In the genomic region with DNA sequence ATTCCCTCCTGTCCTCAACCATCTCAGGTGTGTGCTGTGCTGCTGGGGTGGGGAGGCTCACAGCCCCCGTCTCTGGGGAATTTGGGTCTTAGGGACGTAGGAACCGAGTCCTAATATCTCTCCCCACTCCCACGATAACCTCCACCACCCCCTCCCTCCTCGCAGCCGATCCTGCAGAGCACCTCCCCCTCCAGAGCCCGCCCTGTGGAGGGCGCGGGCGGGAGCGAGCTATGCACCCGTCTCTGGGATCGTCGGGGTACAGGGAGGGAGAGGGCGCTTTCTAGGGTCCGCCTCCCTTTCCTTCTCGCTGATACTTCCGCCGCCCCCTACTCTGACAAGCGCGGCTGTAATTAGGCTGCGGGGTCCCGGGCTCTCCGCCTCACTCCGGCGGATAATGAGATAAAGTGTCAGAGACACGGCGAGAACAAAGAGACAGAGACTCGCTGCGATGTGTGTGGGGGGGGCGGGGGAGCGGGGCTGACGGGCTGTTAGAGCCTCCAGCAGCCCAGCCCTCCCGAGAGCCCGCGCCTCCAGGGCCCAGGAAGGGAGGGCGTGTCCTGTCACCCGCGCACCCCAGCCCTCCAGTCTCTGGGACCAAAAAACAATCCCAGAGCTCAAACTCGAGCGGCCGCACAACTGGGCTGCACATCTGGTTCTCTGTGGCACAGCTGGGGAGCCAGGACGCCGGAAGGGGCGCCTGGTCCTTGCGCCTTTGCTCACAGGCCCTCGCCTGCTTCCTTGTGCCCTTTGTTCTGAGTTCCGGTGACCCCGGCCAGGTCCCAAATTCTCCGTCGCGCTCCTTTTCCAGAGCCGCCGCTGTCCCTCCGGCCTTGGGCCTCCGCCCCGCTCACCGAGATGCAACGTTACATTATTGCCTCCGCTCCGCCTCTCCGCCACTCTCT, we compare ENCODE assay signal across 9 cellular contexts. TPM values are rescaled to one million over a fixed set of nuclear protein-coding genes. Genes with fewer than 3 reads are reported as not detected.
A peak's percentile ranks its signal among the peaks of the same experiment; 100 is the strongest.
DNase-seq lines count a peak whose midpoint lies in the region; ATAC-seq and TF ChIP-seq lines count a peak whose summit lies in the region.
"Had no signal": no experiment of that assay in that cellular context is flagged by ENCODE, and none has a peak within 500 bp of the region (broad histone marks: within the 10 kb centered on the region; RNA-seq: fewer than 3 reads in every experiment).

No MANE protein-coding gene starts in this region.

- DNase-seq in CD14-positive monocyte (ENCODE audit: low spot score): no peak
- no peak for DNase-seq in HFF-Myc (ENCODE audit: extremely low read depth, low read depth)
- peak; percentile 58 for DNase-seq in activated CD8-positive, alpha-beta T cell treated with anti-CD3 and anti-CD28 coated beads for 36 hours
- peak in 2 of 3 donors; percentile 73 to 74 for DNase-seq in right cardiac atrium
- no peak for DNase-seq in stimulated activated naive B cell treated with anti-CD40 and anti-IgM and Interleukin-4, amounts not matched to agents 10 μg/mL and 1 μg/mL and 100 μg/mL, for 72 hours
- no peak for DNase-seq in Ammon's horn (ENCODE audit: low spot score)
- DNase-seq in HK-2 (ENCODE audit: unreplicated experiment): no peak
- no peak for DNase-seq in hippocampal formation (lab: John Stamatoyannopoulos, UW)

- WGBS in right cardiac atrium: 3% methylated on average over 62 of the region's 62 CpGs

- POLR2A ChIA-PET in activated CD8-positive, alpha-beta T cell treated with anti-CD3 and anti-CD28 coated beads for 36 hours (lab: Charles Lee): interaction anchor here (0.9 to 12.9 kb wide), 4 partner anchors 11 to 148 kb away, joined by 3 to 238 read pairs (median 51); a partner anchor contains a TSS

- H3K27me3 ChIP-seq in right cardiac atrium (ENCODE audit: control insufficient read depth, insufficient read depth): no peaks in the 10 kb centered on the region

- H3K4me3 Mint-ChIP-seq in CD14-positive monocyte: peak overlapping the region; percentile 84 to 99
- peak overlapping the region; percentile 83 for H3K4me3 Mint-ChIP-seq in activated CD8-positive, alpha-beta T cell treated with anti-CD3 and anti-CD28 coated beads for 36 hours
- peak overlapping the region; percentile 77 to 85 for H3K4me3 Mint-ChIP-seq in stimulated activated naive B cell treated with anti-CD40 and anti-IgM and Interleukin-4, amounts not matched to agents 10 μg/mL and 1 μg/mL and 100 μg/mL, for 72 hours

- peaks cover 35 to 38% of the 10 kb centered on the region in 2 donors for H3K36me3 Mint-ChIP-seq in CD14-positive monocyte
- H3K36me3 Mint-ChIP-seq in activated CD8-positive, alpha-beta T cell treated with anti-CD3 and anti-CD28 coated beads for 36 hours (ENCODE audit: low read depth): peaks cover 22% of the 10 kb centered on the region
- peaks cover 18 to 38% of the 10 kb centered on the region in 2 donors for H3K36me3 Mint-ChIP-seq in stimulated activated naive B cell treated with anti-CD40 and anti-IgM and Interleukin-4, amounts not matched to agents 10 μg/mL and 1 μg/mL and 100 μg/mL, for 72 hours

- H3K9me3 Mint-ChIP-seq in CD14-positive monocyte: peaks cover 0 to 51% (median 15%) of the 10 kb centered on the region in 7 donors
- H3K9me3 Mint-ChIP-seq in activated CD8-positive, alpha-beta T cell treated with anti-CD3 and anti-CD28 coated beads for 36 hours: no peaks in the 10 kb centered on the region
- H3K9me3 Mint-ChIP-seq in stimulated activated naive B cell treated with anti-CD40 and anti-IgM and Interleukin-4, amounts not matched to agents 10 μg/mL and 1 μg/mL and 100 μg/mL, for 72 hours: no peaks in the 10 kb centered on the region

- peaks cover 74% of the 10 kb centered on the region for H3K4me1 Mint-ChIP-seq in CD14-positive monocyte
- H3K4me1 Mint-ChIP-seq in activated CD8-positive, alpha-beta T cell treated with anti-CD3 and anti-CD28 coated beads for 36 hours (ENCODE audit: low read depth): peaks cover 61% of the 10 kb centered on the region
- H3K4me1 Mint-ChIP-seq in stimulated activated naive B cell treated with anti-CD40 and anti-IgM and Interleukin-4, amounts not matched to agents 10 μg/mL and 1 μg/mL and 100 μg/mL, for 72 hours: peaks cover 69 to 99% of the 10 kb centered on the region in 2 donors

- peaks cover 77 to 87% (median 78%) of the 10 kb centered on the region in 3 donors for H3K27me3 Mint-ChIP-seq in CD14-positive monocyte (ENCODE audit: low read depth in 3 of 3)
- peaks cover 38% of the 10 kb centered on the region for H3K27me3 Mint-ChIP-seq in activated CD8-positive, alpha-beta T cell treated with anti-CD3 and anti-CD28 coated beads for 36 hours
- peaks cover 43 to 47% of the 10 kb centered on the region in 2 donors for H3K27me3 Mint-ChIP-seq in stimulated activated naive B cell treated with anti-CD40 and anti-IgM and Interleukin-4, amounts not matched to agents 10 μg/mL and 1 μg/mL and 100 μg/mL, for 72 hours

- intact Hi-C loops in CD14-positive monocyte (cut with micrococcal nuclease) (loop anchor here in 1 of 2 donors (2.0 kb wide), 1 partner anchor 13 kb away; no protein-coding TSS in a partner anchor), right cardiac atrium (cut with DNase I) (loop anchor here in 3 of 4 donors (2.0 kb wide), 2 partner anchors 23 to 25 kb away; no protein-coding TSS in a partner anchor)
- intact Hi-C loops in activated CD8-positive, alpha-beta T cell treated with anti-CD3 and anti-CD28 coated beads for 36 hours (cut with micrococcal nuclease): loop anchor here (2.0 kb wide), 1 partner anchor 23 kb away; no protein-coding TSS in a partner anchor

- CTCF ChIA-PET in activated CD8-positive, alpha-beta T cell treated with anti-CD3 and anti-CD28 coated beads for 36 hours (lab: Charles Lee): interaction anchor here (0.6 to 12.7 kb wide), 8 partner anchors 10 to 238 kb away, joined by 4 to 431 read pairs (median 16); a partner anchor contains a TSS

- H3K27ac Mint-ChIP-seq in CD14-positive monocyte: peak overlapping the region in 1 of 7 donors; percentile 40
- H3K27ac Mint-ChIP-seq in activated CD8-positive, alpha-beta T cell treated with anti-CD3 and anti-CD28 coated beads for 36 hours: no peak overlapping the region
- H3K27ac Mint-ChIP-seq in stimulated activated naive B cell treated with anti-CD40 and anti-IgM and Interleukin-4, amounts not matched to agents 10 μg/mL and 1 μg/mL and 100 μg/mL, for 72 hours: peak overlapping the region; percentile 93

- no peak overlapping the region for H3K27ac ChIP-seq in right cardiac atrium (ENCODE audit: low read length)
- H3K27ac ChIP-seq: HL-60 had no signal

- TF ChIP-seq CTCF in CD14-positive monocyte (IDR thresholded peaks at IDR 0.05) (no peak), HFF-Myc (IDR thresholded peaks at IDR 0.05; ENCODE audit: low read depth, low read length, missing control alignments) (no peak)
- TF ChIP-seq CTCF in activated CD8-positive, alpha-beta T cell treated with anti-CD3 and anti-CD28 coated beads for 36 hours (IDR thresholded peaks at IDR 0.05): no peak

- no peak for ATAC-seq in activated CD8-positive, alpha-beta T cell treated with anti-CD3 and anti-CD28 coated beads for 36 hours
- ATAC-seq in right cardiac atrium: no peak
- ATAC-seq in stimulated activated naive B cell treated with anti-CD40 and anti-IgM and Interleukin-4, amounts not matched to agents 10 μg/mL and 1 μg/mL and 100 μg/mL, for 72 hours (replicated peaks): no peak

- peaks cover 2% of the 10 kb centered on the region for H3K4me1 ChIP-seq in right cardiac atrium (ENCODE audit: control insufficient read depth, insufficient read depth, low read length)

- H3K4me3 ChIP-seq in HFF-Myc (replicated peaks; ENCODE audit: low read depth, low read length): peak overlapping the region; percentile 57
- H3K4me3 ChIP-seq in right cardiac atrium (ENCODE audit: low read length): peak overlapping the region; percentile 52

- no peaks in the 10 kb centered on the region for H3K9me3 ChIP-seq in right cardiac atrium (ENCODE audit: control insufficient read depth, low read length)

RNA-seq across cellular contexts. Expression of a gene that starts 8.7 kb away (rescaled TPM):
- 10 to 100 TPM; 36.8 to 39.8 TPM for polyA plus RNA-seq in CD14-positive monocyte
- 100 to 1,000 TPM; 480 to 529 TPM for total RNA-seq in activated CD8-positive, alpha-beta T cell treated with anti-CD3 and anti-CD28 coated beads for 36 hours
- 10 to 100 TPM; 27.4 to 33.2 (median 29.9) TPM for total RNA-seq in right cardiac atrium
- polyA plus RNA-seq in right cardiac atrium: 17.9 TPM

RNA-seq across cellular contexts. Expression of a gene that starts 12.8 kb away (rescaled TPM):
- polyA plus RNA-seq in CD14-positive monocyte: 1 to 10 TPM; 7.0 to 9.1 TPM
- total RNA-seq in activated CD8-positive, alpha-beta T cell treated with anti-CD3 and anti-CD28 coated beads for 36 hours: 1 to 10 TPM; 1.7 to 2.1 TPM
- total RNA-seq in right cardiac atrium: 1 to 10 TPM in 3 of 4 donors, under 1 TPM in 1; 0.91 to 2.3 (median 1.6) TPM
- 1.2 TPM for polyA plus RNA-seq in right cardiac atrium

RNA-seq across cellular contexts. Expression of a gene that starts 21.6 kb away (rescaled TPM):
- polyA plus RNA-seq in CD14-positive monocyte (not detected), right cardiac atrium (1.2 TPM)
- total RNA-seq in activated CD8-positive, alpha-beta T cell treated with anti-CD3 and anti-CD28 coated beads for 36 hours: under 1 TPM; 0.41 to 0.45 TPM
- under 1 TPM in 3 of 4 donors, not detected in 1; 0.11 to 0.39 (median 0.29) TPM for total RNA-seq in right cardiac atrium

Comparison
In these comparisons a context has a peak if more than half of its experiments do, and no peak if none do; other contexts are left out.
1. DNase-seq: peak in activated CD8-positive, alpha-beta T cell treated with anti-CD3 and anti-CD28 coated beads for 36 hours (single experiment) and right cardiac atrium (2 of 3); none in CD14-positive monocyte (single experiment), HFF-Myc (single experiment), stimulated activated naive B cell treated with anti-CD40 and anti-IgM and Interleukin-4, amounts not matched to agents 10 μg/mL and 1 μg/mL and 100 μg/mL, for 72 hours (single experiment), Ammon's horn (single experiment), HK-2 (single experiment) and hippocampal formation (0 of 2).
2. RNA of a gene that starts 8.7 kb away (total RNA-seq): 480 to 529 TPM in activated CD8-positive, alpha-beta T cell treated with anti-CD3 and anti-CD28 coated beads for 36 hours; 27.4 to 33.2 TPM in right cardiac atrium; every median in the first group is over 10 times any median in the second.
3. Peak in every context shown above with its lines, with median percentiles within 50 percentile points of each other: H3K4me3 Mint-ChIP-seq.